ENCODE assay signal across 1 cellular context in the genomic region with DNA sequence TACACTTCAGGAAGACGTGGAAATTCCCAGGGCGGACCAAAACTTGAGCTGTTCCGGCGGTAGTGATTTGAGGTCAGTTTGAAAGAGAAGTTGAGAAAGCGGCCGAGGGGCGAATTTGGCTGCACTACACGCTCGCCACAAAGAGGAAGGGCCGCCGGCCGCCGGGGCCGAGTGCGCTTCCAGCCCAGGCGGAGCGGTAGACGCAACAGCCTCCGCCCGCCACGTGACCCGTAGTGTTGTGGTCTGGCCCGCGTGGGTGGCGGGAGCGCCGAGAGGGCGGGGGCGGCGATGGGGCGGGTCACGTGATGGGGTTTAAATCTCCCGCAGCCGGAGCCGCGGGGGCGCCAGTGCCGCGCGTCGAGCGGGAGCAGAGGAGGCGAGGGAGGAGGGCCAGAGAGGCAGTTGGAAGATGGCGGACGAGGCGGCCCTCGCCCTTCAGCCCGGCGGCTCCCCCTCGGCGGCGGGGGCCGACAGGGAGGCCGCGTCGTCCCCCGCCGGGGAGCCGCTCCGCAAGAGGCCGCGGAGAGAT.
TF ChIP-seq lines count a peak whose summit lies in the region.

A gene (plus strand): TSS at position 344 of the 529 bp plus-strand sequence. CDS start 66 bp downstream, at position 410.

TF ChIP-seq in HepG2, 621 proteins besides CTCF, POLR2A, EP300 and RAD21 (continued from another document and continues in another):
- peak; percentile 92; the same call in 1 of the 2 replicates for TF ChIP-seq MAZ (IDR thresholded peaks at IDR 0.05; ENCODE audit: borderline replicate concordance, low read depth, low read length)
- peak; percentile 76 for TF ChIP-seq MAZ (CRISPR knock-in tag; IDR thresholded peaks at IDR 0.05; ENCODE audit: low read depth)
- no peak for TF ChIP-seq ZBTB3 (CRISPR knock-in tag; IDR thresholded peaks at IDR 0.05; ENCODE audit: borderline replicate concordance, low read depth)
- TF ChIP-seq FOXJ3 (CRISPR knock-in tag; IDR thresholded peaks at IDR 0.05; ENCODE audit: borderline replicate concordance) = peak; percentile 37; the same call in 1 of the 2 replicates
- TF ChIP-seq SAP130 (CRISPR knock-in tag; IDR thresholded peaks at IDR 0.05; ENCODE audit: low read depth) = peak; percentile 94
- TF ChIP-seq KDM1A (CRISPR knock-in tag; IDR thresholded peaks at IDR 0.05) = no peak
- no peak; the same call in 1 of the 2 replicates for TF ChIP-seq EED (CRISPR knock-in tag; IDR thresholded peaks at IDR 0.05)
- TF ChIP-seq, protein P1, sequence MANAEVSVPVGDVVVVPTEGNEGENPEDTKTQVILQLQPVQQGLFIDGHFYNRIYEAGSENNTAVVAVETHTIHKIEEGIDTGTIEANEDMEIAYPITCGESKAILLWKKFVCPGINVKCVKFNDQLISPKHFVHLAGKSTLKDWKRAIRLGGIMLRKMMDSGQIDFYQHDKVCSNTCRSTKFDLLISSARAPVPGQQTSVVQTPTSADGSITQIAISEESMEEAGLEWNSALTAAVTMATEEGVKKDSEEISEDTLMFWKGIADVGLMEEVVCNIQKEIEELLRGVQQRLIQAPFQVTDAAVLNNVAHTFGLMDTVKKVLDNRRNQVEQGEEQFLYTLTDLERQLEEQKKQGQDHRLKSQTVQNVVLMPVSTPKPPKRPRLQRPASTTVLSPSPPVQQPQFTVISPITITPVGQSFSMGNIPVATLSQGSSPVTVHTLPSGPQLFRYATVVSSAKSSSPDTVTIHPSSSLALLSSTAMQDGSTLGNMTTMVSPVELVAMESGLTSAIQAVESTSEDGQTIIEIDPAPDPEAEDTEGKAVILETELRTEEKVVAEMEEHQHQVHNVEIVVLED (CRISPR knock-in tag; IDR thresholded peaks at IDR 0.05; ENCODE audit: borderline replicate concordance) = peak; percentile 82
- TF ChIP-seq, protein P2, sequence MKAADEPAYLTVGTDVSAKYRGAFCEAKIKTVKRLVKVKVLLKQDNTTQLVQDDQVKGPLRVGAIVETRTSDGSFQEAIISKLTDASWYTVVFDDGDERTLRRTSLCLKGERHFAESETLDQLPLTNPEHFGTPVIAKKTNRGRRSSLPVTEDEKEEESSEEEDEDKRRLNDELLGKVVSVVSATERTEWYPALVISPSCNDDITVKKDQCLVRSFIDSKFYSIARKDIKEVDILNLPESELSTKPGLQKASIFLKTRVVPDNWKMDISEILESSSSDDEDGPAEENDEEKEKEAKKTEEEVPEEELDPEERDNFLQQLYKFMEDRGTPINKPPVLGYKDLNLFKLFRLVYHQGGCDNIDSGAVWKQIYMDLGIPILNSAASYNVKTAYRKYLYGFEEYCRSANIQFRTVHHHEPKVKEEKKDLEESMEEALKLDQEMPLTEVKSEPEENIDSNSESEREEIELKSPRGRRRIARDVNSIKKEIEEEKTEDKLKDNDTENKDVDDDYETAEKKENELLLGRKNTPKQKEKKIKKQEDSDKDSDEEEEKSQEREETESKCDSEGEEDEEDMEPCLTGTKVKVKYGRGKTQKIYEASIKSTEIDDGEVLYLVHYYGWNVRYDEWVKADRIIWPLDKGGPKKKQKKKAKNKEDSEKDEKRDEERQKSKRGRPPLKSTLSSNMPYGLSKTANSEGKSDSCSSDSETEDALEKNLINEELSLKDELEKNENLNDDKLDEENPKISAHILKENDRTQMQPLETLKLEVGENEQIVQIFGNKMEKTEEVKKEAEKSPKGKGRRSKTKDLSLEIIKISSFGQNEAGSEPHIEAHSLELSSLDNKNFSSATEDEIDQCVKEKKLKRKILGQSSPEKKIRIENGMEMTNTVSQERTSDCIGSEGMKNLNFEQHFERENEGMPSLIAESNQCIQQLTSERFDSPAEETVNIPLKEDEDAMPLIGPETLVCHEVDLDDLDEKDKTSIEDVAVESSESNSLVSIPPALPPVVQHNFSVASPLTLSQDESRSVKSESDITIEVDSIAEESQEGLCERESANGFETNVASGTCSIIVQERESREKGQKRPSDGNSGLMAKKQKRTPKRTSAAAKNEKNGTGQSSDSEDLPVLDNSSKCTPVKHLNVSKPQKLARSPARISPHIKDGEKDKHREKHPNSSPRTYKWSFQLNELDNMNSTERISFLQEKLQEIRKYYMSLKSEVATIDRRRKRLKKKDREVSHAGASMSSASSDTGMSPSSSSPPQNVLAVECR (CRISPR knock-in tag; IDR thresholded peaks at IDR 0.05; ENCODE audit: borderline replicate concordance) = peak; percentile 92
- peak; percentile 72 for TF ChIP-seq ISL2 (CRISPR knock-in tag; IDR thresholded peaks at IDR 0.05)
- TF ChIP-seq HCFC1 (IDR thresholded peaks at IDR 0.05; ENCODE audit: low read depth, low read length) = peak; percentile 11; the same call in 1 of the 2 replicates
- TF ChIP-seq, protein P3, sequence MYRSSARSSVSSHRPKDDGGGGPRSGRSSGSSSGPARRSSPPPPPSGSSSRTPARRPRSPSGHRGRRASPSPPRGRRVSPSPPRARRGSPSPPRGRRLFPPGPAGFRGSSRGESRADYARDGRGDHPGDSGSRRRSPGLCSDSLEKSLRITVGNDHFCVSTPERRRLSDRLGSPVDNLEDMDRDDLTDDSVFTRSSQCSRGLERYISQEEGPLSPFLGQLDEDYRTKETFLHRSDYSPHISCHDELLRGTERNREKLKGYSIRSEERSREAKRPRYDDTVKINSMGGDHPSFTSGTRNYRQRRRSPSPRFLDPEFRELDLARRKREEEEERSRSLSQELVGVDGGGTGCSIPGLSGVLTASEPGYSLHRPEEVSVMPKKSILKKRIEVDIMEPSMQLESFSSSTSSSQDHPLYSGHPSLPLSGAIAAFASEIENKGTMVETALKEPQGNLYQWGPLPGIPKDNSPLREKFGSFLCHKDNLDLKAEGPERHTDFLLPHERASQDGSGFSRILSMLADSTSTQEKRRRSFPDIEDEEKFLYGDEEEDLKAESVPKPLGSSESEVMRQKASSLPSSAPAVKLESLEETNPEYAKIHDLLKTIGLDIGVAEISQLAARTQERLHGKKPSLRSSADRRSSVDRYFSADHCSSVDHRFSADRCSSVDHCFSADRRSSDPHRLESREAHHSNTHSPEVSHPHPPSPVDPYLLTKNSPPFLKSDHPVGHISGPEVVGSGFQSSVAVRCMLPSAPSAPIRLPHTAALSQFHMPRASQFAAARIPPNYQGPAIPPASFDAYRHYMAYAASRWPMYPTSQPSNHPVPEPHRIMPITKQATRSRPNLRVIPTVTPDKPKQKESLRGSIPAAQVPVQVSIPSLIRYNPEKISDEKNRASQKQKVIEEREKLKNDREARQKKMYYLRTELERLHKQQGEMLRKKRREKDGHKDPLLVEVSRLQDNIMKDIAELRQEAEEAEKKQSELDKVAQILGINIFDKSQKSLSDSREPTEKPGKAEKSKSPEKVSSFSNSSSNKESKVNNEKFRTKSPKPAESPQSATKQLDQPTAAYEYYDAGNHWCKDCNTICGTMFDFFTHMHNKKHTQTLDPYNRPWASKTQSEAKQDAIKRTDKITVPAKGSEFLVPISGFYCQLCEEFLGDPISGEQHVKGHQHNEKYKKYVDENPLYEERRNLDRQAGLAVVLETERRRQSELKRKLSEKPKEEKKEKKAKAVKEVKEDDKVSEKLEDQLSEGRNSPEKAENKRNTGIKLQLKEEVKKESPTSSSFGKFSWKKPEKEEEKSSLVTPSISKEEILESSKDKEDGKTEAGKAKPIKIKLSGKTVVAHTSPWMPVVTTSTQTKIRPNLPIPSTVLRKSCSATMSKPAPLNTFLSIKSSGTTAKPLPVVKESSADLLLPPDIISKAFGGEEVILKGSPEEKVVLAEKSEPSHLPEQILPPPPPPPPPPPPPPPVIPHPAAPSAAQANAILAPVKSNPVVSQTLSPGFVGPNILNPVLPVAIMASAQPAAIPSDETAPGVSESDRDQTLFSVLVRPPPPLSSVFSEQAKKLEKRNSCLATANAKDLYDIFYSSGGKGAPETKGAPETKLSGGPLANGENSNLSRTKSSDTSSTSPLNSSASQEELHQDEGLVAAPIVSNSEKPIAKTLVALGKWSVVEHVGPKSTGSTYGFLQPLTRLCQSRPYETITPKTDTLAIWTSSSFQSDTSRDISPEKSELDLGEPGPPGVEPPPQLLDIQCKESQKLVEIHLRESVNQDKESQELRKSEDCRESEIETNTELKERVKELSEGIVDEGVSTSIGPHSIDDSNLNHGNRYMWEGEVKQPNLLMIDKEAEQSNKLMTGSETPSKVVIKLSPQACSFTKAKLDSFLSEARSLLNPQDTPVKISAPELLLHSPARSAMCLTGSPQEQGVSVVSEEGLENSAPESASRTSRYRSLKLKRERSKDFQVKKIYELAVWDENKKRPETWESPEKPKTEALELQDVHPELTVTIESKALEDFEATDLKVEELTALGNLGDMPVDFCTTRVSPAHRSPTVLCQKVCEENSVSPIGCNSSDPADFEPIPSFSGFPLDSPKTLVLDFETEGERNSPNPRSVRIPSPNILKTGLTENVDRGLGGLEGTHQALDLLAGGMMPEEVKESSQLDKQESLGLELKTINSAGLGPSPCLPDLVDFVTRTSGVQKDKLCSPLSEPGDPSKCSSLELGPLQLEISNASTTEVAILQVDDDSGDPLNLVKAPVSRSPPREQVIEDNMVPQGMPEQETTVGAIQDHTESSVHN (CRISPR knock-in tag; IDR thresholded peaks at IDR 0.05) = peak; percentile 76; the same call in 1 of the 2 replicates
- no peak for TF ChIP-seq ZNF672 (CRISPR knock-in tag; IDR thresholded peaks at IDR 0.05)
- TF ChIP-seq ZNF678 (CRISPR knock-in tag; IDR thresholded peaks at IDR 0.05) = no peak
- no peak for TF ChIP-seq ZNF180 (CRISPR knock-in tag; IDR thresholded peaks at IDR 0.05; ENCODE audit: borderline replicate concordance, low read depth)
- TF ChIP-seq MTF2 (CRISPR knock-in tag; IDR thresholded peaks at IDR 0.05; ENCODE audit: borderline replicate concordance) = no peak
- TF ChIP-seq, protein P4, sequence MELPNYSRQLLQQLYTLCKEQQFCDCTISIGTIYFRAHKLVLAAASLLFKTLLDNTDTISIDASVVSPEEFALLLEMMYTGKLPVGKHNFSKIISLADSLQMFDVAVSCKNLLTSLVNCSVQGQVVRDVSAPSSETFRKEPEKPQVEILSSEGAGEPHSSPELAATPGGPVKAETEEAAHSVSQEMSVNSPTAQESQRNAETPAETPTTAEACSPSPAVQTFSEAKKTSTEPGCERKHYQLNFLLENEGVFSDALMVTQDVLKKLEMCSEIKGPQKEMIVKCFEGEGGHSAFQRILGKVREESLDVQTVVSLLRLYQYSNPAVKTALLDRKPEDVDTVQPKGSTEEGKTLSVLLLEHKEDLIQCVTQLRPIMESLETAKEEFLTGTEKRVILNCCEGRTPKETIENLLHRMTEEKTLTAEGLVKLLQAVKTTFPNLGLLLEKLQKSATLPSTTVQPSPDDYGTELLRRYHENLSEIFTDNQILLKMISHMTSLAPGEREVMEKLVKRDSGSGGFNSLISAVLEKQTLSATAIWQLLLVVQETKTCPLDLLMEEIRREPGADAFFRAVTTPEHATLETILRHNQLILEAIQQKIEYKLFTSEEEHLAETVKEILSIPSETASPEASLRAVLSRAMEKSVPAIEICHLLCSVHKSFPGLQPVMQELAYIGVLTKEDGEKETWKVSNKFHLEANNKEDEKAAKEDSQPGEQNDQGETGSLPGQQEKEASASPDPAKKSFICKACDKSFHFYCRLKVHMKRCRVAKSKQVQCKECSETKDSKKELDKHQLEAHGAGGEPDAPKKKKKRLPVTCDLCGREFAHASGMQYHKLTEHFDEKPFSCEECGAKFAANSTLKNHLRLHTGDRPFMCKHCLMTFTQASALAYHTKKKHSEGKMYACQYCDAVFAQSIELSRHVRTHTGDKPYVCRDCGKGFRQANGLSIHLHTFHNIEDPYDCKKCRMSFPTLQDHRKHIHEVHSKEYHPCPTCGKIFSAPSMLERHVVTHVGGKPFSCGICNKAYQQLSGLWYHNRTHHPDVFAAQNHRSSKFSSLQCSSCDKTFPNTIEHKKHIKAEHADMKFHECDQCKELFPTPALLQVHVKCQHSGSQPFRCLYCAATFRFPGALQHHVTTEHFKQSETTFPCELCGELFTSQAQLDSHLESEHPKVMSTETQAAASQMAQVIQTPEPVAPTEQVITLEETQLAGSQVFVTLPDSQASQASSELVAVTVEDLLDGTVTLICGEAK (IDR thresholded peaks at IDR 0.05) = no peak
- TF ChIP-seq, protein P4 (CRISPR knock-in tag; IDR thresholded peaks at IDR 0.05) = peak; percentile 61
- no peak for TF ChIP-seq NR1H2 (CRISPR knock-in tag; IDR thresholded peaks at IDR 0.05; ENCODE audit: borderline replicate concordance, low read depth)
- TF ChIP-seq, protein P5, sequence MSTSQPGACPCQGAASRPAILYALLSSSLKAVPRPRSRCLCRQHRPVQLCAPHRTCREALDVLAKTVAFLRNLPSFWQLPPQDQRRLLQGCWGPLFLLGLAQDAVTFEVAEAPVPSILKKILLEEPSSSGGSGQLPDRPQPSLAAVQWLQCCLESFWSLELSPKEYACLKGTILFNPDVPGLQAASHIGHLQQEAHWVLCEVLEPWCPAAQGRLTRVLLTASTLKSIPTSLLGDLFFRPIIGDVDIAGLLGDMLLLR (CRISPR knock-in tag; IDR thresholded peaks at IDR 0.05) = peak; percentile 94
- TF ChIP-seq, protein P6, sequence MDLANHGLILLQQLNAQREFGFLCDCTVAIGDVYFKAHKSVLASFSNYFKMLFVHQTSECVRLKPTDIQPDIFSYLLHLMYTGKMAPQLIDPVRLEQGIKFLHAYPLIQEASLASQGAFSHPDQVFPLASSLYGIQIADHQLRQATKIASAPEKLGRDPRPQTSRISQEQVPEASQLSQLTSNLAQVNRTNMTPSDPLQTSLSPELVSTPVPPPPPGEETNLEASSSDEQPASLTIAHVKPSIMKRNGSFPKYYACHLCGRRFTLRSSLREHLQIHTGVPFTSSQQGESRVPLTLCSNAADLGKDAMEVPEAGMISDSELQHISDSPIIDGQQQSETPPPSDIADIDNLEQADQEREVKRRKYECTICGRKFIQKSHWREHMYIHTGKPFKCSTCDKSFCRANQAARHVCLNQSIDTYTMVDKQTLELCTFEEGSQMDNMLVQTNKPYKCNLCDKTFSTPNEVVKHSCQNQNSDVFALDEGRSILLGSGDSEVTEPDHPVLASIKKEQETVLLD (CRISPR knock-in tag; IDR thresholded peaks at IDR 0.05; ENCODE audit: low read depth) = peak; percentile 67
- TF ChIP-seq ZNF768 (CRISPR knock-in tag; IDR thresholded peaks at IDR 0.05) = peak; percentile 39; the same call in 1 of the 2 replicates
- peak; percentile 90 for TF ChIP-seq ZNF441 (CRISPR knock-in tag; IDR thresholded peaks at IDR 0.05; ENCODE audit: borderline replicate concordance)
- TF ChIP-seq PHF21A (CRISPR knock-in tag; IDR thresholded peaks at IDR 0.05) = peak; percentile 70; the same call in 1 of the 2 replicates
